8 cellular contexts compared by ENCODE assay signal in genomic region chr19:58305065-58305931, GRCh38. TPM values are rescaled to one million over a fixed set of nuclear protein-coding genes. Genes with fewer than 3 reads are reported as not detected.
DNase-seq lines count a peak whose midpoint lies in the region; ATAC-seq and TF ChIP-seq lines count a peak whose summit lies in the region.

ERVK3-1 (plus strand) TSS chr19:58305377; CDS start chr19:58312169, 6,792 bp downstream.

- intact Hi-C loops in mammary epithelial cell (cut with micrococcal nuclease): loop anchor here (1.0 to 5.0 kb wide), 2 partner anchors 22 to 82 kb away; partner anchors contain the start of gene RPS5

- H3K4me3 ChIP-seq in WERI-Rb-1 (ENCODE audit: low read depth, low read length) (peak within 1 kb of the TSS; percentile 81), mammary epithelial cell (replicated peaks in 1 of 3; ENCODE audit: insufficient read depth in 1 of 3, low read depth in 2 of 3, low read length in 3 of 3) (peak within 1 kb of the TSS; percentile 76 to 94 (median 92))

- peak within 1 kb of the TSS; percentile 75 for H3K9ac ChIP-seq in mammary epithelial cell (ENCODE audit: insufficient read depth, low read length)

- dilution Hi-C loops in mammary epithelial cell (cut with HindIII; ENCODE audit: low sequenced_read_pairs): no loop called here

- H3K79me2 ChIP-seq in mammary epithelial cell (ENCODE audit: insufficient read depth, low read length): peaks cover 56% of the 10 kb centered on the region

- in situ Hi-C loops in ACHN (cut with HindIII; ENCODE audit: low pct_ligation_motif_present, low pct_unique_long_range_greater_than_20kb, low sequenced_read_pairs) (no loop called here), mammary epithelial cell (cut with MboI; ENCODE audit: low sequenced_read_pairs in 2 of 2) (no loop called here)

- BruUV-seq in mammary epithelial cell (replicated peaks; lab: Mats Ljungman, UMichigan): no TSS peak

- TF ChIP-seq CTCF in WERI-Rb-1 (IDR thresholded peaks at IDR 0.05; ENCODE audit: low read depth, low read length) (no peak), mammary epithelial cell (conservative IDR thresholded peaks at IDR 0.05 in 1 of 2, IDR thresholded peaks at IDR 0.05 in 1 of 2; ENCODE audit: extremely low read depth in 1 of 2, insufficient read depth in 1 of 2, low read depth in 1 of 2, low read length in 2 of 2) (peak in 1 of 2 donors; percentile 22)

- H3K4me1 ChIP-seq in mammary epithelial cell (ENCODE audit: insufficient read depth, low read length): peaks cover 3% of the 10 kb centered on the region

- no peaks in the 10 kb centered on the region for H4K20me1 ChIP-seq in mammary epithelial cell (ENCODE audit: insufficient read depth, low read length)

- DNase-seq in ACHN: peak; percentile 96
- DNase-seq in NCI-H2227 (lab: John Stamatoyannopoulos, UW; ENCODE audit: unreplicated experiment): peak; percentile 100
- DNase-seq in WERI-Rb-1: peak; percentile 94
- peak; percentile 94 for DNase-seq in mammary epithelial cell
- DNase-seq in iPS-NIHi7 (ENCODE audit: extremely low spot score): peak; percentile 98
- DNase-seq in smooth muscle cell of the brain vasculature (ENCODE audit: low read depth, low spot score): peak; percentile 92

- H3K27ac ChIP-seq in WERI-Rb-1 (peak within 1 kb of the TSS; percentile 68), mammary epithelial cell (ENCODE audit: insufficient read depth, low read depth, low read length) (peak within 1 kb of the TSS; percentile 61)

- H3K4me2 ChIP-seq in mammary epithelial cell (ENCODE audit: insufficient read depth, low read depth, low read length): peak within 1 kb of the TSS; percentile 84

- ATAC-seq in GM18873 (IDR thresholded peaks at IDR 0.05; ENCODE audit: low FRiP score, unreplicated experiment) (peak; percentile 88), HG03139 (IDR thresholded peaks at IDR 0.05; ENCODE audit: unreplicated experiment) (peak; percentile 96)

- CTCF ChIA-PET in mammary epithelial cell (lab: Charles Lee; ENCODE audit: low non-redundant PET): interaction anchor here (0.6 kb wide), 1 partner anchor 159 kb away, joined by 3 read pairs; no protein-coding TSS in a partner anchor

- H3K9me3 ChIP-seq in WERI-Rb-1 (ENCODE audit: severe bottlenecking) (no peaks in the 10 kb centered on the region), mammary epithelial cell (replicated peaks; ENCODE audit: insufficient read depth, low read length) (no peaks in the 10 kb centered on the region)

- peak within 1 kb of the TSS; percentile 96 for H2AFZ ChIP-seq in mammary epithelial cell (ENCODE audit: low read depth, low read length)

- H3K36me3 ChIP-seq in WERI-Rb-1 (peaks cover 64% of the 10 kb centered on the region), mammary epithelial cell (ENCODE audit: insufficient read depth, low read length) (peaks cover 16% of the 10 kb centered on the region)

- 1% methylated on average over 53 of the region's 55 CpGs for WGBS in mammary epithelial cell (ENCODE audit: low coverage, missing lambda C conversion rate)

- no peaks in the 10 kb centered on the region for H3K27me3 ChIP-seq in WERI-Rb-1 (ENCODE audit: insufficient read depth, low read depth, severe bottlenecking)
- H3K27me3 ChIP-seq in mammary epithelial cell (ENCODE audit: insufficient read depth, low read length): no peaks in the 10 kb centered on the region

RNA-seq across cellular contexts. Expression of gene ERVK3-1, which starts in this region (rescaled TPM):
- 10 to 100 TPM; 29.5 to 37.7 TPM for total RNA-seq in mammary epithelial cell
- 41.5 TPM for polyA plus RNA-seq in mammary epithelial cell
- 20.2 TPM for polyA minus RNA-seq in mammary epithelial cell

Comparison
In these comparisons a context has a peak if more than half of its experiments do, and no peak if none do; other contexts are left out.
1. Peak in every context shown above with its lines: DNase-seq, ATAC-seq, H3K4me3 ChIP-seq and H3K27ac ChIP-seq.